ENCODE assay signal across 1 cellular context in genomic region chr3:72340056-72340455, GRCh38.
TF ChIP-seq lines count a peak whose summit lies in the region.

No MANE protein-coding gene starts in this region.

TF ChIP-seq in GM23338, 12 proteins besides CTCF, POLR2A, EP300 and RAD21 (continued from another document):
- TF ChIP-seq ETS1 (IDR thresholded peaks at IDR 0.05), result no peak
- TF ChIP-seq CREB1 (CRISPR knock-in tag; IDR thresholded peaks at IDR 0.05; ENCODE audit: low read depth), result no peak
- no peak for TF ChIP-seq ZNF331 (CRISPR knock-in tag; IDR thresholded peaks at IDR 0.05; ENCODE audit: low read depth)
- TF ChIP-seq STAT1 (IDR thresholded peaks at IDR 0.05; ENCODE audit: unreplicated experiment), result no peak
- no peak for TF ChIP-seq JUNB (IDR thresholded peaks at IDR 0.05; ENCODE audit: unreplicated experiment)
